8 cellular contexts compared by ENCODE assay signal in the genomic region with DNA sequence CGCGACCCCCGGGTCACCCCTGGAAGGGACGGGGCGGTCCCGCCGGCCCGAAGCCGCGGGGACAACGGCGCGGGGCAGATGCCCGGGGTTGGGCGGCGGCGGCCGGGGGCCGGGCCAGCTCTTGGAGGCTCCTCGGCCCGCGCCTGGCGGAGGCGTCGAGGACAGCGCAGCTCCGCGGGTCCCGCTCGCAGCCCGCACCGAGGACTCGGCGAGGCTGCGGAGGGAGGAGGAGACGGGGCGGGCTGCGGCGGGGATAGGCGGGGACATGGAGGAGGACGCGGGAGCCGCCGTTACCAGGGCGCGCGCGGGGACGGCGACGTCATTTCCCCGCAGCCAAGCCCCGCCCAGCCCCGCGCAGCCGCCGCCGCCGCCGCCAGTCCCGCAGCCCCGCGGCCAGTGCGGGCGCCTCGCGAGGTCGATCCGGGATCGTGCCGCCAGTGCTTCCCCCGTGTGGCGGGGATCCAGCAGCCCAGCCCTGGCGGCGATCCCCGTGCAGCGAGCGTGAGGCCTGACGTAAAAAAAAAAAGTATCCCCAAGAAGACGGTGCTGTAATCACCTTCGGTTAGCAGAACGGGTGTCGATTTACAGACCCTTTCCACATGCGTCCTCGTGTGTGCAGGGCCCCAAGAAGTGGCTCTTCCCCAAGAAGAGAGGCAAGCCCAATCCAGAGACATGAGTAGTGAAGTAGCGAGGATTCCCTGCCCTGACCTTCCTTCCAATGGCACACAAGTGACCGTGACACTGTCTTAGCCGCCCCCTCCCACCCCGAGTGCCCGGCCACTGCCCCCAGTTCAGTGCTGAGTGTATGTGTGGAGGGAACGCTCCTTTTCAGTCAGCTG. TPM values are rescaled to one million over a fixed set of nuclear protein-coding genes. Genes with fewer than 3 reads are reported as not detected.
DNase-seq lines count a peak whose midpoint lies in the region; ATAC-seq, FAIRE-seq and TF ChIP-seq lines count a peak whose summit lies in the region.

A gene with protein sequence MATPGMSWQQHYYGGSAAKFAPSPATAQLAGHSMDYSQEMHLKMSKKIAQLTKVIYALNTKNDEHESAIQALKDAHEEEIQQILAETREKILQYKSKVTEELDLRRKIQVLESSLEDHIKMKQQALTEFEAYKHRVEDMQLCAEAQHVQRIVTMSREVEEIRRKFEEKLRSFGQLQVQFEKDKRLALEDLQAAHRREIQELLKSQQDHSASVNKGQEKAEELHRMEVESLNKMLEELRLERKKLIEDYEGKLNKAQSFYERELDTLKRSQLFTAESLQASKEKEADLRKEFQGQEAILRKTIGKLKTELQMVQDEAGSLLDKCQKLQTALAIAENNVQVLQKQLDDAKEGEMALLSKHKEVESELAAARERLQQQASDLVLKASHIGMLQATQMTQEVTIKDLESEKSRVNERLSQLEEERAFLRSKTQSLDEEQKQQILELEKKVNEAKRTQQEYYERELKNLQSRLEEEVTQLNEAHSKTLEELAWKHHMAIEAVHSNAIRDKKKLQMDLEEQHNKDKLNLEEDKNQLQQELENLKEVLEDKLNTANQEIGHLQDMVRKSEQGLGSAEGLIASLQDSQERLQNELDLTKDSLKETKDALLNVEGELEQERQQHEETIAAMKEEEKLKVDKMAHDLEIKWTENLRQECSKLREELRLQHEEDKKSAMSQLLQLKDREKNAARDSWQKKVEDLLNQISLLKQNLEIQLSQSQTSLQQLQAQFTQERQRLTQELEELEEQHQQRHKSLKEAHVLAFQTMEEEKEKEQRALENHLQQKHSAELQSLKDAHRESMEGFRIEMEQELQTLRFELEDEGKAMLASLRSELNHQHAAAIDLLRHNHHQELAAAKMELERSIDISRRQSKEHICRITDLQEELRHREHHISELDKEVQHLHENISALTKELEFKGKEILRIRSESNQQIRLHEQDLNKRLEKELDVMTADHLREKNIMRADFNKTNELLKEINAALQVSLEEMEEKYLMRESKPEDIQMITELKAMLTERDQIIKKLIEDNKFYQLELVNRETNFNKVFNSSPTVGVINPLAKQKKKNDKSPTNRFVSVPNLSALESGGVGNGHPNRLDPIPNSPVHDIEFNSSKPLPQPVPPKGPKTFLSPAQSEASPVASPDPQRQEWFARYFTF (minus strand): TSS at position 216 of the 839 bp plus-strand sequence. CDS start 365 bp downstream, outside the sequence.

- WGBS in IMR-90 (ENCODE audit: extremely low coverage in 2 of 2, insufficient read length in 1 of 2), 2 experiments = 0% methylated on average over 4 of the region's 91 CpGs; no CpG with 5 or more reads in 1 of the 2 experiments
- WGBS in neuronal stem cell (ENCODE audit: extremely low coverage in 2 of 2, insufficient read length in 2 of 2, insufficient replicate concordance in 1 of 2), 2 donors = no CpG with 5 or more reads among the region's 91 CpGs

- H3K4me3 ChIP-seq in IMR-90 (ENCODE audit: insufficient read depth, low read depth, low read length) (peak within 1 kb of the TSS; percentile 48), neuronal stem cell (ENCODE audit: low read length in 2 of 2) (peak within 1 kb of the TSS; percentile 59 to 90)

- H3K23ac ChIP-seq in IMR-90 (ENCODE audit: low read depth, low read length) (peak within 1 kb of the TSS; percentile 22), neuronal stem cell (ENCODE audit: low read depth, low read length, poor library complexity) (peak within 1 kb of the TSS; percentile 56)

- H2BK12ac ChIP-seq in neuronal stem cell (ENCODE audit: low read length) = no peak within 1 kb of the TSS

- H4K91ac ChIP-seq in IMR-90 (ENCODE audit: insufficient read depth, low read depth, low read length) (no peak within 1 kb of the TSS), neuronal stem cell (ENCODE audit: low read depth, low read length, poor library complexity) (no peak within 1 kb of the TSS)

- POLR2A ChIA-PET in IMR-90 (lab: Charles Lee; ENCODE audit: unreplicated experiment) = no interaction called here

- H3K9me3 ChIP-seq in IMR-90 (ENCODE audit: control insufficient read depth, insufficient read depth, low read length) (no peaks in the 10 kb centered on the region), neuronal stem cell (replicated peaks in 1 of 2; ENCODE audit: control insufficient read depth in 2 of 2, insufficient read depth in 1 of 2, low read depth in 1 of 2, low read length in 2 of 2) (peaks cover 5 to 22% of the 10 kb centered on the region in 2 donors)

- H2AK5ac ChIP-seq in IMR-90 (ENCODE audit: low read depth, low read length) (no peak within 1 kb of the TSS), neuronal stem cell (ENCODE audit: low read depth, low read length) (no peak within 1 kb of the TSS)

- in situ Hi-C loops in IMR-90 (cut with MboI; ENCODE audit: low sequenced_read_pairs) = loop anchor here (25.0 kb wide), 1 partner anchor 816 kb away; no protein-coding TSS in a partner anchor

- H4K5ac ChIP-seq in IMR-90 (ENCODE audit: low read depth, low read length) = no peak within 1 kb of the TSS

- no peak within 1 kb of the TSS; the same call in 1 of the 2 replicates for H3K4ac ChIP-seq in IMR-90 (ENCODE audit: low read depth, low read length)
- H3K4ac ChIP-seq in neuronal stem cell (ENCODE audit: low read length) = no peak within 1 kb of the TSS

- CTCF ChIA-PET in IMR-90 (lab: Yijun Ruan, JAX) = no interaction called here

- intact Hi-C loops in IMR-90 (cut with micrococcal nuclease) = loop anchor here (5.0 kb wide), 2 partner anchors 186 to 236 kb away; partner anchors contain the start of gene ASF1A

- H3K36me3 ChIP-seq in IMR-90 (ENCODE audit: control insufficient read depth, insufficient read depth, low read length) (no peaks in the 10 kb centered on the region), neuronal stem cell (replicated peaks in 1 of 2; ENCODE audit: control insufficient read depth in 2 of 2, insufficient read depth in 2 of 2, low read length in 2 of 2) (peaks cover 0 to 4% of the 10 kb centered on the region in 2 donors)

- H2AFZ ChIP-seq in IMR-90 (replicated peaks; ENCODE audit: low read length, poor library complexity) (peak within 1 kb of the TSS; percentile 77), neuronal stem cell (ENCODE audit: low read length) (peak within 1 kb of the TSS; percentile 89)

- TF ChIP-seq CTCF in D721Med (IDR thresholded peaks at IDR 0.05; ENCODE audit: insufficient read depth, missing control alignments) (peak; percentile 26), IMR-90 (conservative IDR thresholded peaks at IDR 0.05; ENCODE audit: low read depth, low read length) (no peak; the same call in 1 of the 2 replicates)

- TF ChIP-seq RAD21 in IMR-90 (IDR thresholded peaks at IDR 0.05; ENCODE audit: low read length) = no peak

- H3K9ac ChIP-seq in IMR-90 (ENCODE audit: low read depth, low read length) (peak within 1 kb of the TSS; percentile 69), neuronal stem cell (ENCODE audit: low read depth, low read length, poor library complexity) (peak within 1 kb of the TSS; percentile 80)

- FAIRE-seq in D721Med (lab: Jason Lieb, UNC) = no peak
- no peak for FAIRE-seq in frontal cortex (lab: Jason Lieb, UNC)

- H2BK120ac ChIP-seq in IMR-90 (ENCODE audit: low read depth, low read length) = no peak within 1 kb of the TSS
- H2BK120ac ChIP-seq in neuronal stem cell (ENCODE audit: low read depth, low read length) = no peak within 1 kb of the TSS

- H3K27me3 ChIP-seq in IMR-90 (ENCODE audit: control insufficient read depth, insufficient read depth, low read length) (peaks cover 21% of the 10 kb centered on the region), neuronal stem cell (ENCODE audit: control insufficient read depth in 3 of 3, insufficient read depth in 3 of 3, low read depth in 1 of 3, low read length in 3 of 3) (peaks cover 0 to 11% (median 0%) of the 10 kb centered on the region in 3 experiments)

- H3K27ac ChIP-seq in IMR-90 (ENCODE audit: insufficient read depth, low read length) (no peak within 1 kb of the TSS), neuronal stem cell (replicated peaks; ENCODE audit: low read length) (no peak within 1 kb of the TSS), substantia nigra (ENCODE audit: low read depth, low read length, poor library complexity, severe bottlenecking) (peak within 1 kb of the TSS; percentile 10)

- no peak within 1 kb of the TSS for H2BK20ac ChIP-seq in IMR-90 (ENCODE audit: low read depth, low read length)

- dilution Hi-C loops in IMR-90 (cut with HindIII; ENCODE audit: low sequenced_read_pairs, unreplicated experiment) = no loop called here

- no peak within 1 kb of the TSS for H2AK9ac ChIP-seq in IMR-90 (replicated peaks; ENCODE audit: low read depth, low read length, poor library complexity)

- H2BK5ac ChIP-seq in IMR-90 (ENCODE audit: low read depth, low read length, poor library complexity, severe bottlenecking) = no peak within 1 kb of the TSS
- no peak within 1 kb of the TSS for H2BK5ac ChIP-seq in neuronal stem cell (ENCODE audit: low read length)

- H3K4me1 ChIP-seq in IMR-90 (ENCODE audit: control insufficient read depth, insufficient read depth, low read length) (no peaks in the 10 kb centered on the region; the same call in 1 of the 2 replicates), neuronal stem cell (ENCODE audit: control insufficient read depth in 2 of 2, insufficient read depth in 1 of 2, low read depth in 1 of 2, low read length in 2 of 2) (peaks cover 0 to 5% of the 10 kb centered on the region in 2 donors)

- ATAC-seq in GM21576 (IDR thresholded peaks at IDR 0.05; ENCODE audit: unreplicated experiment) (peak; percentile 73), IMR-90 (ENCODE audit: low read depth) (peak; percentile 87)

- no peaks in the 10 kb centered on the region for H4K20me1 ChIP-seq in IMR-90 (ENCODE audit: insufficient read depth, low read length)

- no peaks in the 10 kb centered on the region for H3K9me1 ChIP-seq in IMR-90 (ENCODE audit: insufficient read depth, low read length)

- DNase-seq in D721Med (ENCODE audit: insufficient read length, low spot score) (peak; percentile 39), IMR-90 (peak; percentile 48), SHP77 (lab: John Stamatoyannopoulos, UW) (peak; percentile 55 to 61), frontal cortex (ENCODE audit: low spot score in 2 of 2) (peak; percentile 75 to 76), neuronal stem cell (ENCODE audit: low spot score) (peak; percentile 65), substantia nigra (lab: John Stamatoyannopoulos, UW) (peak in 47 of 49 donors; percentile 10 to 89 (median 50))
- DNase-seq in activated gamma-delta T cell treated with anti-CD3 and anti-CD28 coated beads, Interleukin-2, amount 50 U/mL, for 16 hours (ENCODE audit: low read depth) = peak; percentile 38

- H3K56ac ChIP-seq in IMR-90 (ENCODE audit: extremely low read depth, insufficient read depth, low read length) = no peak within 1 kb of the TSS

- H2BK15ac ChIP-seq in IMR-90 (ENCODE audit: low read depth, low read length) (no peak within 1 kb of the TSS), neuronal stem cell (ENCODE audit: low read length) (no peak within 1 kb of the TSS)

- H3K79me1 ChIP-seq in IMR-90 (ENCODE audit: low read depth in 1 of 2, low read length in 2 of 2) (no peaks in the 10 kb centered on the region), neuronal stem cell (ENCODE audit: low read depth, low read length) (no peaks in the 10 kb centered on the region)

- TF ChIP-seq POLR2A in IMR-90 (IDR thresholded peaks at IDR 0.05; ENCODE audit: low read depth, low read length) = no peak

- no TSS peak for BruUV-seq in IMR-90 (replicated peaks; lab: Mats Ljungman, UMichigan)

- H3K14ac ChIP-seq in IMR-90 (replicated peaks; ENCODE audit: low read depth, low read length) (0 out of 2 replicates have a peak within 1 kb of the TSS, but pooled peaks have one; percentile 35), neuronal stem cell (ENCODE audit: low read length) (no peak within 1 kb of the TSS)

- peak within 1 kb of the TSS; percentile 79 for H3K4me2 ChIP-seq in IMR-90 (ENCODE audit: low read depth, low read length)
- H3K4me2 ChIP-seq in neuronal stem cell (ENCODE audit: insufficient read depth, low read length, poor library complexity, severe bottlenecking) = peak within 1 kb of the TSS; percentile 82

- H4K8ac ChIP-seq in IMR-90 (ENCODE audit: low read depth in 2 of 2, low read length in 2 of 2) = no peak within 1 kb of the TSS; a peak in 2 of 4 replicates
- no peak within 1 kb of the TSS for H4K8ac ChIP-seq in neuronal stem cell (ENCODE audit: low read depth, low read length)

- H3K18ac ChIP-seq in IMR-90 (ENCODE audit: low read depth, low read length) = no peak within 1 kb of the TSS
- H3K18ac ChIP-seq in neuronal stem cell (ENCODE audit: low read length) = peak within 1 kb of the TSS; percentile 20

RNA-seq across cellular contexts. Expression of the gene that starts here (rescaled TPM):
- total RNA-seq in IMR-90 (2012; rRNA removed) (not detected in 2 replicates), frontal cortex (30.2 TPM)
- polyA plus RNA-seq in IMR-90 (2012; rRNA removed) = 0.03 and 0.07 TPM in 2 replicates
- polyA plus RNA-seq in IMR-90 (2012; cell fraction: cytosol; rRNA removed) = 0.01 TPM in 1 of 2 replicates, not detected in the other
- polyA plus RNA-seq in IMR-90 (2012; cell fraction: nucleus; rRNA removed; ENCODE audit: low replicate concordance) = 0.02 and 0.11 TPM in 2 replicates
- polyA plus RNA-seq in neuronal stem cell (2013, experiment 1 of 2) = 11.3 TPM
- polyA plus RNA-seq in neuronal stem cell (2013, experiment 2 of 2) = 10.6 TPM

Comparison
In these comparisons a context has a peak if more than half of its experiments do, and no peak if none do; other contexts are left out.
1. RNA of the gene that starts here (total RNA-seq): 30.2 TPM in frontal cortex (single experiment); not detected in IMR-90; every median in the first group is over 10 times any median in the second.
2. Peak in DNase-seq, ATAC-seq, H3K4me3 ChIP-seq, H3K9ac ChIP-seq and H3K4me2 ChIP-seq in IMR-90; RNA of the gene not detected or under 1 TPM.
3. Peak in every context shown above with its lines, with median percentiles within 50 percentile points of each other: DNase-seq.